ENCODE assay signal across 8 cellular contexts in genomic region chr3:150761831-150762661, GRCh38. TPM values are rescaled to one million over a fixed set of nuclear protein-coding genes. Genes with fewer than 3 reads are reported as not detected.
DNase-seq lines count a peak whose midpoint lies in the region; ATAC-seq and TF ChIP-seq lines count a peak whose summit lies in the region.

No MANE protein-coding gene starts in this region.

- CTCF ChIA-PET in CD4-positive, alpha-beta memory T cell (lab: Charles Lee; ENCODE audit: partially characterized antibody): interaction anchor here (0.8 to 7.5 kb wide), 9 partner anchors 9 to 395 kb away, joined by 3 to 85 read pairs (median 5); partner anchors contain the start of gene SELENOT

- H3K4me3 Mint-ChIP-seq in CD4-positive, alpha-beta memory T cell: peak overlapping the region; percentile 88 to 97 (median 96)

- H3K4me3 ChIP-seq in CD4-positive, alpha-beta memory T cell (ENCODE audit: low read length in 2 of 2): peak overlapping the region; percentile 80 to 90
- H3K4me3 ChIP-seq in astrocyte of the cerebellum (ENCODE audit: low read depth, low read length): peak overlapping the region; percentile 65
- peak overlapping the region; percentile 90 for H3K4me3 ChIP-seq in psoas muscle

- H3K27me3 Mint-ChIP-seq in CD4-positive, alpha-beta memory T cell: no peaks in the 10 kb centered on the region

- H3K27ac ChIP-seq in CD4-positive, alpha-beta memory T cell (ENCODE audit: low read depth, low read length): peak overlapping the region; percentile 98
- peak overlapping the region; percentile 95 for H3K27ac ChIP-seq in psoas muscle

- peaks cover 35 to 72% (median 58%) of the 10 kb centered on the region in 4 donors for H3K4me1 Mint-ChIP-seq in CD4-positive, alpha-beta memory T cell

- in situ Hi-C loops in astrocyte of the cerebellum (cut with HindIII; ENCODE audit: low sequenced_read_pairs): no loop called here

- H3K36me3 ChIP-seq in CD4-positive, alpha-beta memory T cell (ENCODE audit: insufficient read depth, low read length): no peaks in the 10 kb centered on the region
- H3K36me3 ChIP-seq in psoas muscle (ENCODE audit: insufficient read depth in 1 of 2, low read depth in 1 of 2): peaks cover 0 to 2% of the 10 kb centered on the region in 2 donors

- H3K4me1 ChIP-seq in CD4-positive, alpha-beta memory T cell (ENCODE audit: insufficient read depth, low read length): peaks cover 59% of the 10 kb centered on the region
- peaks cover 42% of the 10 kb centered on the region for H3K4me1 ChIP-seq in psoas muscle

- H3K9me3 ChIP-seq in CD4-positive, alpha-beta memory T cell (ENCODE audit: control insufficient read depth in 1 of 2, low read length in 2 of 2): no peaks in the 10 kb centered on the region
- H3K9me3 ChIP-seq in psoas muscle: no peaks in the 10 kb centered on the region

- H3K27ac Mint-ChIP-seq in CD4-positive, alpha-beta memory T cell: peak overlapping the region; percentile 86 to 98 (median 98)

- H3K9me3 Mint-ChIP-seq in CD4-positive, alpha-beta memory T cell: peaks cover 0 to 3% (median 0%) of the 10 kb centered on the region in 8 donors

- peak in 2 of 4 donors; percentile 21 to 22 for ATAC-seq in psoas muscle
- no peak for ATAC-seq in HG03342 (IDR thresholded peaks at IDR 0.05; ENCODE audit: unreplicated experiment)
- no peak for ATAC-seq in GM19395 (IDR thresholded peaks at IDR 0.05; ENCODE audit: unreplicated experiment)

- peaks cover 7 to 39% of the 10 kb centered on the region in 2 donors for H3K36me3 Mint-ChIP-seq in CD4-positive, alpha-beta memory T cell

- POLR2A ChIA-PET in CD4-positive, alpha-beta memory T cell (lab: Charles Lee; ENCODE audit: partially characterized antibody): interaction anchor here (0.7 to 7.1 kb wide), 32 partner anchors 8 to 1010 kb away, joined by 3 to 150 read pairs (median 6); partner anchors contain the start of genes COMMD2, EIF2A, ERICH6 and P2RY14

- intact Hi-C loops in CD4-positive, alpha-beta memory T cell (cut with micrococcal nuclease): loop anchor here (5.0 kb wide), 3 partner anchors 440 to 1440 kb away; partner anchors contain the start of genes GPR171 and RNF13
- intact Hi-C loops in psoas muscle (cut with DNase I): loop anchor here in 1 of 2 donors (5.0 to 10.0 kb wide), 3 partner anchors 60 to 215 kb away; partner anchors contain the start of genes EIF2A, ERICH6, SELENOT and SERP1

- TF ChIP-seq CTCF in astrocyte of the cerebellum (IDR thresholded peaks at IDR 0.05; ENCODE audit: low read depth, low read length, missing control alignments): no peak
- TF ChIP-seq CTCF in psoas muscle (IDR thresholded peaks at IDR 0.05): no peak

- DNase-seq in CD4-positive, alpha-beta memory T cell: peak in 4 of 5 donors; percentile 33 to 51 (median 38)
- DNase-seq in HuH-7.5 (ENCODE audit: low spot score) (peak; percentile 48), SK-N-DZ (ENCODE audit: low spot score) (peak; percentile 61), astrocyte of the cerebellum (ENCODE audit: low read depth) (no peak), hippocampal formation (lab: John Stamatoyannopoulos, UW) (peak; percentile 22 to 39), psoas muscle (peak; percentile 45 to 74)

- WGBS in psoas muscle, 3 donors: 0 to 1% (median 0%) methylated on average over 42 to 48 of the region's 48 CpGs

- no peaks in the 10 kb centered on the region for H3K27me3 ChIP-seq in CD4-positive, alpha-beta memory T cell (ENCODE audit: insufficient read depth, low read length)
- H3K27me3 ChIP-seq in psoas muscle (ENCODE audit: insufficient read depth in 3 of 3, low read length in 2 of 3): no peaks in the 10 kb centered on the region

RNA-seq across cellular contexts. Expression of gene SIAH2, which starts 0.9 kb away (rescaled TPM):
- total RNA-seq in CD4-positive, alpha-beta memory T cell: 10 to 100 TPM; 28.3 to 29.5 TPM
- 10 to 100 TPM; 35.9 to 48.3 TPM for polyA plus RNA-seq in CD4-positive, alpha-beta memory T cell
- polyA plus RNA-seq in SK-N-DZ (2014; cell fraction: cytosol; rRNA removed): 25.4 and 25.6 TPM in 2 replicates
- 14.9 and 19.8 TPM in 2 replicates for polyA plus RNA-seq in SK-N-DZ (2014; cell fraction: nucleus; rRNA removed)
- total RNA-seq in psoas muscle: 10 to 100 TPM; 10.2 to 13.6 (median 11.7) TPM
- 10 to 100 TPM in 2 of 3 donors, 1 to 10 TPM in 1; 8.8 to 15.2 (median 13.8) TPM for polyA plus RNA-seq in psoas muscle

RNA-seq across cellular contexts. Expression of gene ERICH6, which starts 58.3 kb away (rescaled TPM):
- not detected for total RNA-seq in CD4-positive, alpha-beta memory T cell
- under 1 TPM in 1 of 2 donors, not detected in 1; 0.75 TPM for polyA plus RNA-seq in CD4-positive, alpha-beta memory T cell
- not detected in 2 replicates for polyA plus RNA-seq in SK-N-DZ (2014; cell fraction: cytosol; rRNA removed)
- not detected in 2 replicates for polyA plus RNA-seq in SK-N-DZ (2014; cell fraction: nucleus; rRNA removed)
- not detected for total RNA-seq in psoas muscle
- polyA plus RNA-seq in psoas muscle: not detected
